In genomic region chr2:33949371-33949770, GRCh38 we compare ENCODE assay signal across 1 cellular context.
TF ChIP-seq lines count a peak whose summit lies in the region.

No MANE protein-coding gene starts in this region.

TF ChIP-seq in HepG2, 621 proteins besides CTCF, POLR2A, EP300 and RAD21 (continued from another document):
- TF ChIP-seq RNF219 (CRISPR knock-in tag; IDR thresholded peaks at IDR 0.05), result no peak
- no peak for TF ChIP-seq ZNF839 (CRISPR knock-in tag; IDR thresholded peaks at IDR 0.05; ENCODE audit: borderline replicate concordance)
- TF ChIP-seq SNRNP70 (IDR thresholded peaks at IDR 0.05; ENCODE audit: low read depth, low read length), result no peak
- no peak for TF ChIP-seq ELF3 (CRISPR knock-in tag; IDR thresholded peaks at IDR 0.05)
- TF ChIP-seq ZNF333 (CRISPR knock-in tag; IDR thresholded peaks at IDR 0.05; ENCODE audit: borderline replicate concordance), result no peak
- TF ChIP-seq PITX1 (CRISPR knock-in tag; IDR thresholded peaks at IDR 0.05), result no peak
- TF ChIP-seq, protein P1, sequence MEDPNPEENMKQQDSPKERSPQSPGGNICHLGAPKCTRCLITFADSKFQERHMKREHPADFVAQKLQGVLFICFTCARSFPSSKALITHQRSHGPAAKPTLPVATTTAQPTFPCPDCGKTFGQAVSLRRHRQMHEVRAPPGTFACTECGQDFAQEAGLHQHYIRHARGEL (CRISPR knock-in tag; IDR thresholded peaks at IDR 0.05), result no peak
TF ChIP-seq in HepG2: peak in this region for 0.
